In genomic region chr12:62713723-62714122, GRCh38 we compare ENCODE assay signal across 23 cellular contexts.
DNase-seq lines count a peak whose midpoint lies in the region; ATAC-seq and TF ChIP-seq lines count a peak whose summit lies in the region.
"Had no signal": no experiment of that assay in that cellular context is flagged by ENCODE, and none has a peak within 500 bp of the region (broad histone marks: within the 10 kb centered on the region; RNA-seq: fewer than 3 reads in every experiment).

No MANE protein-coding gene starts in this region.

- H3K27me3 ChIP-seq in heart right ventricle: no peaks in the 10 kb centered on the region
- no peaks in the 10 kb centered on the region for H3K27me3 ChIP-seq in neural progenitor cell
- H3K27me3 ChIP-seq in uterus: no peaks in the 10 kb centered on the region
- H3K27me3 ChIP-seq: BLaER1 had no signal

- H3K4me3 ChIP-seq in heart right ventricle (no peak overlapping the region), neural progenitor cell (no peak overlapping the region), uterus (no peak overlapping the region)
- H3K4me3 ChIP-seq: BLaER1, PC-9 had no signal

- H3K27ac Mint-ChIP-seq in brain (peak overlapping the region; percentile 86 to 97 (median 92)), neural progenitor cell (peak overlapping the region; percentile 94)

- H3K4me1 ChIP-seq in heart right ventricle: peaks cover 0 to 48% (median 23%) of the 10 kb centered on the region in 9 donors
- H3K4me1 ChIP-seq in neural progenitor cell: peaks cover 79% of the 10 kb centered on the region
- peaks cover 0 to 14% of the 10 kb centered on the region in 2 donors for H3K4me1 ChIP-seq in uterus

- H2AFZ ChIP-seq in neural progenitor cell (replicated peaks): no peak overlapping the region
- H2AFZ ChIP-seq: PC-9 had no signal

- H3K36me3 Mint-ChIP-seq in brain (no peaks in the 10 kb centered on the region), neural progenitor cell (peaks cover 3% of the 10 kb centered on the region)
- H3K36me3 Mint-ChIP-seq: CD4-positive, CD25-positive, alpha-beta regulatory T cell had no signal

- H3K9me3 Mint-ChIP-seq in brain (peaks cover 0 to 4% (median 0%) of the 10 kb centered on the region in 5 experiments), neural progenitor cell (no peaks in the 10 kb centered on the region)

- H3K27ac ChIP-seq in heart right ventricle (peak overlapping the region in 7 of 10 donors; percentile 11 to 82 (median 56)), neural progenitor cell (no peak overlapping the region), uterus (peak overlapping the region; percentile 44 to 66)
- H3K27ac ChIP-seq: BLaER1, PC-9 had no signal

- ATAC-seq in heart right ventricle (no peak), Right ventricle myocardium superior (ENCODE audit: poor library complexity) (no peak), HG03521 (IDR thresholded peaks at IDR 0.05; ENCODE audit: unreplicated experiment) (no peak)
- ATAC-seq: HCT116 had no signal

- H3K4me3 Mint-ChIP-seq in brain (no peak overlapping the region), neural progenitor cell (no peak overlapping the region)
- H3K4me3 Mint-ChIP-seq: CD4-positive, CD25-positive, alpha-beta regulatory T cell had no signal

- H3K4me2 ChIP-seq in neural progenitor cell: no peak overlapping the region
- H3K4me2 ChIP-seq: BLaER1, PC-9 had no signal

- H3K4me1 Mint-ChIP-seq in brain (peaks cover 89% of the 10 kb centered on the region), neural progenitor cell (peaks cover 82% of the 10 kb centered on the region)
- H3K4me1 Mint-ChIP-seq: CD4-positive, CD25-positive, alpha-beta regulatory T cell had no signal

- H3K79me2 ChIP-seq in neural progenitor cell (ENCODE audit: low read depth): no peaks in the 10 kb centered on the region

- H3K9ac ChIP-seq in neural progenitor cell: no peak overlapping the region
- H3K9ac ChIP-seq: BLaER1 had no signal

- H3K9me3 ChIP-seq in heart right ventricle (no peaks in the 10 kb centered on the region), neural progenitor cell (ENCODE audit: low read depth) (no peaks in the 10 kb centered on the region), uterus (no peaks in the 10 kb centered on the region)
- H3K9me3 ChIP-seq: BLaER1 had no signal

- intact Hi-C loops in heart right ventricle (cut with DNase I): no loop called here
- intact Hi-C loops in Right ventricle myocardium superior (cut with DNase I): no loop called here
- intact Hi-C loops in uterus (cut with DNase I; ENCODE audit: low total_unique reads): no loop called here

- no peaks in the 10 kb centered on the region for H4K20me1 ChIP-seq in neural progenitor cell (ENCODE audit: low read depth)
- H4K20me1 ChIP-seq: BLaER1 had no signal

- peaks cover 4% of the 10 kb centered on the region for H3K27me3 Mint-ChIP-seq in brain
- H3K27me3 Mint-ChIP-seq in neural progenitor cell (ENCODE audit: insufficient read depth, low read depth): no peaks in the 10 kb centered on the region

- peaks cover 75% of the 10 kb centered on the region for H3F3A ChIP-seq in neural progenitor cell (ENCODE audit: low read depth)

- TF ChIP-seq POLR2A in uterus (IDR thresholded peaks at IDR 0.05): no peak

- no peak for TF ChIP-seq CTCF in heart right ventricle (IDR thresholded peaks at IDR 0.05)
- TF ChIP-seq CTCF in brain (conservative IDR thresholded peaks at IDR 0.05): no peak
- no peak for TF ChIP-seq CTCF in neural progenitor cell (IDR thresholded peaks at IDR 0.05)
- no peak for TF ChIP-seq CTCF in uterus (IDR thresholded peaks at IDR 0.05)

- H3K36me3 ChIP-seq in heart right ventricle: peaks cover 0 to 4% (median 0%) of the 10 kb centered on the region in 9 donors
- no peaks in the 10 kb centered on the region for H3K36me3 ChIP-seq in neural progenitor cell
- H3K36me3 ChIP-seq in uterus: no peaks in the 10 kb centered on the region
- H3K36me3 ChIP-seq: BLaER1 had no signal

- DNase-seq in heart right ventricle (no peak), Right ventricle myocardium superior (no peak), neural progenitor cell (ENCODE audit: low spot score) (no peak), uterus (no peak), NCI-H1092 (lab: John Stamatoyannopoulos, UW) (no peak), NCI-H524 (lab: John Stamatoyannopoulos, UW) (no peak)
- DNase-seq: CD4-positive, CD25-positive, alpha-beta regulatory T cell; DMS153; DND-41; IMR-90; NCI-H1105; NCI-H146; NCI-H2029; NCI-H526; NCI-H82; NK-92 treated with Interleukin-12 subunit alpha and Interleukin-12 subunit beta, amount 100 ng/mL, for 24 hours; PC-9; RPMI8226; SHP77 treated with DMSO at 0.1 percent for 48 hours had no signal

- 98% methylated on average over 4 of the region's 4 CpGs for WGBS in heart right ventricle, 2 donors
